Comparison of ENCODE assay signal across 1 cellular context in genomic region chr15:65517866-65518207, GRCh38.
TF ChIP-seq lines count a peak whose summit lies in the region.

No MANE protein-coding gene starts in this region.

TF ChIP-seq in HepG2, 621 proteins besides CTCF, POLR2A, EP300 and RAD21 (continued from another document):
- TF ChIP-seq, protein P1, sequence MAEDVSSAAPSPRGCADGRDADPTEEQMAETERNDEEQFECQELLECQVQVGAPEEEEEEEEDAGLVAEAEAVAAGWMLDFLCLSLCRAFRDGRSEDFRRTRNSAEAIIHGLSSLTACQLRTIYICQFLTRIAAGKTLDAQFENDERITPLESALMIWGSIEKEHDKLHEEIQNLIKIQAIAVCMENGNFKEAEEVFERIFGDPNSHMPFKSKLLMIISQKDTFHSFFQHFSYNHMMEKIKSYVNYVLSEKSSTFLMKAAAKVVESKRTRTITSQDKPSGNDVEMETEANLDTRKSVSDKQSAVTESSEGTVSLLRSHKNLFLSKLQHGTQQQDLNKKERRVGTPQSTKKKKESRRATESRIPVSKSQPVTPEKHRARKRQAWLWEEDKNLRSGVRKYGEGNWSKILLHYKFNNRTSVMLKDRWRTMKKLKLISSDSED (CRISPR knock-in tag; IDR thresholded peaks at IDR 0.05), result no peak
- no peak for TF ChIP-seq NCOR1 (IDR thresholded peaks at IDR 0.05; ENCODE audit: borderline replicate concordance, low read length)
- no peak for TF ChIP-seq SOX6 (IDR thresholded peaks at IDR 0.05)
- TF ChIP-seq SOX6 (CRISPR knock-in tag; IDR thresholded peaks at IDR 0.05), result no peak
- no peak for TF ChIP-seq ZNF335 (CRISPR knock-in tag; IDR thresholded peaks at IDR 0.05)
- TF ChIP-seq TAF15 (IDR thresholded peaks at IDR 0.05; ENCODE audit: low read depth, low read length, poor library complexity, severe bottlenecking), result no peak
- TF ChIP-seq GTF3A (CRISPR knock-in tag; conservative IDR thresholded peaks at IDR 0.05), result peak; percentile 15; the same call in 1 of the 2 replicates
- TF ChIP-seq HOXA3 (CRISPR knock-in tag; IDR thresholded peaks at IDR 0.05), result no peak
- TF ChIP-seq BCL3 (CRISPR knock-in tag; IDR thresholded peaks at IDR 0.05), result no peak
- TF ChIP-seq PLRG1 (conservative IDR thresholded peaks at IDR 0.05), result no peak
- no peak for TF ChIP-seq ZNF713 (CRISPR knock-in tag; IDR thresholded peaks at IDR 0.05)
- TF ChIP-seq ZNF589 (CRISPR knock-in tag; conservative IDR thresholded peaks at IDR 0.05), result no peak
- TF ChIP-seq, protein P2, sequence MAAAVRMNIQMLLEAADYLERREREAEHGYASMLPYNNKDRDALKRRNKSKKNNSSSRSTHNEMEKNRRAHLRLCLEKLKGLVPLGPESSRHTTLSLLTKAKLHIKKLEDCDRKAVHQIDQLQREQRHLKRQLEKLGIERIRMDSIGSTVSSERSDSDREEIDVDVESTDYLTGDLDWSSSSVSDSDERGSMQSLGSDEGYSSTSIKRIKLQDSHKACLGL (CRISPR knock-in tag; IDR thresholded peaks at IDR 0.05), result no peak
- TF ChIP-seq ZNF580 (CRISPR knock-in tag; IDR thresholded peaks at IDR 0.05; ENCODE audit: borderline replicate concordance, low read depth), result 0 out of 2 replicates have a peak, but pooled peaks have one; percentile 9
- TF ChIP-seq, protein P3, sequence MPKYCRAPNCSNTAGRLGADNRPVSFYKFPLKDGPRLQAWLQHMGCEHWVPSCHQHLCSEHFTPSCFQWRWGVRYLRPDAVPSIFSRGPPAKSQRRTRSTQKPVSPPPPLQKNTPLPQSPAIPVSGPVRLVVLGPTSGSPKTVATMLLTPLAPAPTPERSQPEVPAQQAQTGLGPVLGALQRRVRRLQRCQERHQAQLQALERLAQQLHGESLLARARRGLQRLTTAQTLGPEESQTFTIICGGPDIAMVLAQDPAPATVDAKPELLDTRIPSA (CRISPR knock-in tag; IDR thresholded peaks at IDR 0.05; ENCODE audit: borderline replicate concordance), result no peak
- no peak for TF ChIP-seq KMT2B (CRISPR knock-in tag; IDR thresholded peaks at IDR 0.05)
- no peak; the same call in 1 of the 2 replicates for TF ChIP-seq ARNTL (CRISPR knock-in tag; IDR thresholded peaks at IDR 0.05)
- no peak for TF ChIP-seq SIN3B (IDR thresholded peaks at IDR 0.05; ENCODE audit: low read length)
- 0 out of 2 replicates have a peak, but pooled peaks have one; percentile 12 for TF ChIP-seq ZNF761 (CRISPR knock-in tag; conservative IDR thresholded peaks at IDR 0.05)
- no peak for TF ChIP-seq ZNF317 (CRISPR knock-in tag; IDR thresholded peaks at IDR 0.05)
- TF ChIP-seq, protein P4, sequence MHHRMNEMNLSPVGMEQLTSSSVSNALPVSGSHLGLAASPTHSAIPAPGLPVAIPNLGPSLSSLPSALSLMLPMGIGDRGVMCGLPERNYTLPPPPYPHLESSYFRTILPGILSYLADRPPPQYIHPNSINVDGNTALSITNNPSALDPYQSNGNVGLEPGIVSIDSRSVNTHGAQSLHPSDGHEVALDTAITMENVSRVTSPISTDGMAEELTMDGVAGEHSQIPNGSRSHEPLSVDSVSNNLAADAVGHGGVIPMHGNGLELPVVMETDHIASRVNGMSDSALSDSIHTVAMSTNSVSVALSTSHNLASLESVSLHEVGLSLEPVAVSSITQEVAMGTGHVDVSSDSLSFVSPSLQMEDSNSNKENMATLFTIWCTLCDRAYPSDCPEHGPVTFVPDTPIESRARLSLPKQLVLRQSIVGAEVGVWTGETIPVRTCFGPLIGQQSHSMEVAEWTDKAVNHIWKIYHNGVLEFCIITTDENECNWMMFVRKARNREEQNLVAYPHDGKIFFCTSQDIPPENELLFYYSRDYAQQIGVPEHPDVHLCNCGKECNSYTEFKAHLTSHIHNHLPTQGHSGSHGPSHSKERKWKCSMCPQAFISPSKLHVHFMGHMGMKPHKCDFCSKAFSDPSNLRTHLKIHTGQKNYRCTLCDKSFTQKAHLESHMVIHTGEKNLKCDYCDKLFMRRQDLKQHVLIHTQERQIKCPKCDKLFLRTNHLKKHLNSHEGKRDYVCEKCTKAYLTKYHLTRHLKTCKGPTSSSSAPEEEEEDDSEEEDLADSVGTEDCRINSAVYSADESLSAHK (CRISPR knock-in tag; IDR thresholded peaks at IDR 0.05; ENCODE audit: borderline replicate concordance), result no peak
- no peak for TF ChIP-seq SRF (IDR thresholded peaks at IDR 0.05; ENCODE audit: low read depth, low read length)
- TF ChIP-seq, protein P5, sequence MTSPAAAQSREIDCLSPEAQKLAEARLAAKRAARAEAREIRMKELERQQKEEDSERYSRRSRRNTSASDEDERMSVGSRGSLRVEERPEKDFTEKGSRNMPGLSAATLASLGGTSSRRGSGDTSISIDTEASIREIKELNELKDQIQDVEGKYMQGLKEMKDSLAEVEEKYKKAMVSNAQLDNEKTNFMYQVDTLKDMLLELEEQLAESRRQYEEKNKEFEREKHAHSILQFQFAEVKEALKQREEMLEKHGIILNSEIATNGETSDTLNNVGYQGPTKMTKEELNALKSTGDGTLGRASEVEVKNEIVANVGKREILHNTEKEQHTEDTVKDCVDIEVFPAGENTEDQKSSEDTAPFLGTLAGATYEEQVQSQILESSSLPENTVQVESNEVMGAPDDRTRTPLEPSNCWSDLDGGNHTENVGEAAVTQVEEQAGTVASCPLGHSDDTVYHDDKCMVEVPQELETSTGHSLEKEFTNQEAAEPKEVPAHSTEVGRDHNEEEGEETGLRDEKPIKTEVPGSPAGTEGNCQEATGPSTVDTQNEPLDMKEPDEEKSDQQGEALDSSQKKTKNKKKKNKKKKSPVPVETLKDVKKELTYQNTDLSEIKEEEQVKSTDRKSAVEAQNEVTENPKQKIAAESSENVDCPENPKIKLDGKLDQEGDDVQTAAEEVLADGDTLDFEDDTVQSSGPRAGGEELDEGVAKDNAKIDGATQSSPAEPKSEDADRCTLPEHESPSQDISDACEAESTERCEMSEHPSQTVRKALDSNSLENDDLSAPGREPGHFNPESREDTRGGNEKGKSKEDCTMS (CRISPR knock-in tag; conservative IDR thresholded peaks at IDR 0.05), result no peak
- TF ChIP-seq, protein P6, sequence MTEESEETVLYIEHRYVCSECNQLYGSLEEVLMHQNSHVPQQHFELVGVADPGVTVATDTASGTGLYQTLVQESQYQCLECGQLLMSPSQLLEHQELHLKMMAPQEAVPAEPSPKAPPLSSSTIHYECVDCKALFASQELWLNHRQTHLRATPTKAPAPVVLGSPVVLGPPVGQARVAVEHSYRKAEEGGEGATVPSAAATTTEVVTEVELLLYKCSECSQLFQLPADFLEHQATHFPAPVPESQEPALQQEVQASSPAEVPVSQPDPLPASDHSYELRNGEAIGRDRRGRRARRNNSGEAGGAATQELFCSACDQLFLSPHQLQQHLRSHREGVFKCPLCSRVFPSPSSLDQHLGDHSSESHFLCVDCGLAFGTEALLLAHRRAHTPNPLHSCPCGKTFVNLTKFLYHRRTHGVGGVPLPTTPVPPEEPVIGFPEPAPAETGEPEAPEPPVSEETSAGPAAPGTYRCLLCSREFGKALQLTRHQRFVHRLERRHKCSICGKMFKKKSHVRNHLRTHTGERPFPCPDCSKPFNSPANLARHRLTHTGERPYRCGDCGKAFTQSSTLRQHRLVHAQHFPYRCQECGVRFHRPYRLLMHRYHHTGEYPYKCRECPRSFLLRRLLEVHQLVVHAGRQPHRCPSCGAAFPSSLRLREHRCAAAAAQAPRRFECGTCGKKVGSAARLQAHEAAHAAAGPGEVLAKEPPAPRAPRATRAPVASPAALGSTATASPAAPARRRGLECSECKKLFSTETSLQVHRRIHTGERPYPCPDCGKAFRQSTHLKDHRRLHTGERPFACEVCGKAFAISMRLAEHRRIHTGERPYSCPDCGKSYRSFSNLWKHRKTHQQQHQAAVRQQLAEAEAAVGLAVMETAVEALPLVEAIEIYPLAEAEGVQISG (CRISPR knock-in tag; IDR thresholded peaks at IDR 0.05), result no peak
- no peak for TF ChIP-seq HES4 (CRISPR knock-in tag; IDR thresholded peaks at IDR 0.05; ENCODE audit: borderline replicate concordance)
- TF ChIP-seq ZNF24 (IDR thresholded peaks at IDR 0.05), result no peak
- TF ChIP-seq JDP2 (CRISPR knock-in tag; IDR thresholded peaks at IDR 0.05; ENCODE audit: borderline replicate concordance), result no peak
- TF ChIP-seq ZNF205 (CRISPR knock-in tag; IDR thresholded peaks at IDR 0.05), result no peak
- TF ChIP-seq MAFG (CRISPR knock-in tag; IDR thresholded peaks at IDR 0.05), result no peak
- no peak for TF ChIP-seq ZBTB3 (CRISPR knock-in tag; IDR thresholded peaks at IDR 0.05; ENCODE audit: borderline replicate concordance, low read depth)
- TF ChIP-seq ZNF431 (CRISPR knock-in tag; IDR thresholded peaks at IDR 0.05; ENCODE audit: borderline replicate concordance, low read depth), result no peak
- TF ChIP-seq ZKSCAN5 (CRISPR knock-in tag; IDR thresholded peaks at IDR 0.05), result no peak
- TF ChIP-seq, protein P7, sequence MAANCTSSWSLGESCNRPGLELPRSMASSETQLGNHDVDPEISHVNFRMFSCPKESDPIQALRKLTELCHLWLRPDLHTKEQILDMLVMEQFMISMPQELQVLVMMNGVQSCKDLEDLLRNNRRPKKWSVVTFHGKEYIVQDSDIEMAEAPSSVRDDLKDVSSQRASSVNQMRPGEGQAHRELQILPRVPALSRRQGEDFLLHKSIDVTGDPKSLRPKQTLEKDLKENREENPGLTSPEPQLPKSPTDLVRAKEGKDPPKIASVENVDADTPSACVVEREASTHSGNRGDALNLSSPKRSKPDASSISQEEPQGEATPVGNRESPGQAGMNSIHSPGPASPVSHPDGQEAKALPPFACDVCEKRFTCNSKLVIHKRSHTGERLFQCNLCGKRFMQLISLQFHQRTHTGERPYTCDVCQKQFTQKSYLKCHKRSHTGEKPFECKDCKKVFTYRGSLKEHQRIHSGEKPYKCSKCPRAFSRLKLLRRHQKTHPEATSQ (CRISPR knock-in tag; IDR thresholded peaks at IDR 0.05; ENCODE audit: borderline replicate concordance), result no peak
- TF ChIP-seq, protein P8, sequence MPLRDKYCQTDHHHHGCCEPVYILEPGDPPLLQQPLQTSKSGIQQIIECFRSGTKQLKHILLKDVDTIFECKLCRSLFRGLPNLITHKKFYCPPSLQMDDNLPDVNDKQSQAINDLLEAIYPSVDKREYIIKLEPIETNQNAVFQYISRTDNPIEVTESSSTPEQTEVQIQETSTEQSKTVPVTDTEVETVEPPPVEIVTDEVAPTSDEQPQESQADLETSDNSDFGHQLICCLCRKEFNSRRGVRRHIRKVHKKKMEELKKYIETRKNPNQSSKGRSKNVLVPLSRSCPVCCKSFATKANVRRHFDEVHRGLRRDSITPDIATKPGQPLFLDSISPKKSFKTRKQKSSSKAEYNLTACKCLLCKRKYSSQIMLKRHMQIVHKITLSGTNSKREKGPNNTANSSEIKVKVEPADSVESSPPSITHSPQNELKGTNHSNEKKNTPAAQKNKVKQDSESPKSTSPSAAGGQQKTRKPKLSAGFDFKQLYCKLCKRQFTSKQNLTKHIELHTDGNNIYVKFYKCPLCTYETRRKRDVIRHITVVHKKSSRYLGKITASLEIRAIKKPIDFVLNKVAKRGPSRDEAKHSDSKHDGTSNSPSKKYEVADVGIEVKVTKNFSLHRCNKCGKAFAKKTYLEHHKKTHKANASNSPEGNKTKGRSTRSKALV (CRISPR knock-in tag; IDR thresholded peaks at IDR 0.05), result 0 out of 2 replicates have a peak, but pooled peaks have one; percentile 0
